Comparison of ENCODE assay signal across 8 cellular contexts in the genomic region with DNA sequence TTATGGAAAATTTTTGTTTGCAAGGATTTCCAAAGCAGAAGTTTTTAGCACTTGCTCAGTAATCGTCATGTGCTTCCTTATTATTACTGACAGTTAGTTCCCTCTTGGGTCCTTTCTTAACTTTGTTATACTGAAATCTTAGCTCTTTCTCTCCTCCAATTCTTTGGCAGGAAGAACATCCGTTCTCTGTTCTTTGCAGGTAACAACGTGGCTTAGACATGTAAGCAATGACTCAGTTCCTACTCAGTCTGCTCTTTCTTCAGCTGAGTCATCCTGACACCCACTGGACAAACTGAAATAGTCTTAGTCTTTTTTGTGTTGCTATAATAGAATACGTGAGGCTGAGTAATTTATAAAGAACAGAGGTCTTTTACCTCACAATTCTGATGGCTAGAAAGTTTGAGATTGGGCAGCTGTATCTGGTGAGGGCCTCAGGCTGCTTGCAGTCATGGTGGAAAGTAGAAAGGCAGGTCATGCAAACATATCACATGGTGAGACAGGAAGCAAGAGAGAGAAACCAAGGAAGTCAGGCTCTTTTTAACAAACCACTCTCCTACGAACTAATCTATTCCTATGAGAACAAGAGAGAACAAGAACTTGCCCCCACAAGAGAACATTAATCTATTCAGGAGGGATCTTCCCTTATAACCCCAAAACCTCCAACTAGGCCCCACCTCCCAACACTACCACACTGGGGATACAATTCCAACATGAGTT. TPM values are rescaled to one million over a fixed set of nuclear protein-coding genes. Genes with fewer than 3 reads are reported as not detected.
A peak's percentile ranks its signal among the peaks of the same experiment; 100 is the strongest.
DNase-seq lines count a peak whose midpoint lies in the region; ATAC-seq lines count a peak whose summit lies in the region.

No MANE protein-coding gene starts in this region.

- peak overlapping the region; percentile 99 for H3K27ac Mint-ChIP-seq in T-helper 1 cell treated with Interleukin-12 subunit alpha and Interleukin-12 subunit beta and Interleukin-4 antibody, amounts not matched to agents 30 μg/mL and 1 μg/mL, for 36 hours
- peak overlapping the region; percentile 90 for H3K27ac Mint-ChIP-seq in central memory CD8-positive, alpha-beta T cell (ENCODE audit: low read depth)

- no peak overlapping the region for H4K8ac ChIP-seq in trophoblast cell (ENCODE audit: low read depth, low read length)

- H2AK5ac ChIP-seq in trophoblast cell (ENCODE audit: low read length) = no peak overlapping the region

- H3K9me3 ChIP-seq in trophoblast cell (ENCODE audit: insufficient read depth, low read depth, low read length) (no peaks in the 10 kb centered on the region), SJCRH30 (replicated peaks) (no peaks in the 10 kb centered on the region)

- H3K18ac ChIP-seq in trophoblast cell (ENCODE audit: low read length) = no peak overlapping the region

- H3K79me1 ChIP-seq in trophoblast cell (ENCODE audit: low read length) = no peaks in the 10 kb centered on the region

- no peak overlapping the region for H3K9ac ChIP-seq in trophoblast cell (ENCODE audit: low read length)

- H3K36me3 ChIP-seq in trophoblast cell (ENCODE audit: control insufficient read depth in 1 of 2, insufficient read depth in 2 of 2, low read length in 2 of 2) (no peaks in the 10 kb centered on the region), SJCRH30 (no peaks in the 10 kb centered on the region)

- H2BK120ac ChIP-seq in trophoblast cell (ENCODE audit: insufficient read depth, low read length, poor library complexity) = no peak overlapping the region

- no peak overlapping the region for H2AFZ ChIP-seq in trophoblast cell (ENCODE audit: insufficient read depth, low read length, poor library complexity)

- H3K27me3 ChIP-seq in trophoblast cell (ENCODE audit: insufficient read depth, low read length) = no peaks in the 10 kb centered on the region
- no peaks in the 10 kb centered on the region for H3K27me3 ChIP-seq in SJCRH30

- no peaks in the 10 kb centered on the region for H3K79me2 ChIP-seq in trophoblast cell (ENCODE audit: control insufficient read depth, insufficient read depth, low read length, poor library complexity)

- no CpG with 5 or more reads among the region's 5 CpGs for WGBS in trophoblast cell (ENCODE audit: extremely low coverage, insufficient coverage, insufficient read length)

- H3K4me1 ChIP-seq in trophoblast cell (ENCODE audit: control insufficient read depth in 1 of 2, insufficient read depth in 2 of 2, low read length in 2 of 2) = no peaks in the 10 kb centered on the region
- no peaks in the 10 kb centered on the region for H3K4me1 ChIP-seq in SJCRH30

- H3K23ac ChIP-seq in trophoblast cell (ENCODE audit: low read length) = no peak overlapping the region

- no peak overlapping the region for H2BK12ac ChIP-seq in trophoblast cell (ENCODE audit: low read length)

- no peak overlapping the region for H2BK5ac ChIP-seq in trophoblast cell (ENCODE audit: low read depth, low read length, poor library complexity)

- H3K4me3 ChIP-seq in trophoblast cell (ENCODE audit: low read depth, low read length) (no peak overlapping the region), SJCRH30 (no peak overlapping the region)

- H3K9me3 Mint-ChIP-seq in T-helper 1 cell treated with Interleukin-12 subunit alpha and Interleukin-12 subunit beta and Interleukin-4 antibody, amounts not matched to agents 30 μg/mL and 1 μg/mL, for 36 hours = peaks cover 32% of the 10 kb centered on the region
- peaks cover 7% of the 10 kb centered on the region for H3K9me3 Mint-ChIP-seq in central memory CD8-positive, alpha-beta T cell

- peaks cover 57% of the 10 kb centered on the region for H3K36me3 Mint-ChIP-seq in T-helper 1 cell treated with Interleukin-12 subunit alpha and Interleukin-12 subunit beta and Interleukin-4 antibody, amounts not matched to agents 30 μg/mL and 1 μg/mL, for 36 hours (ENCODE audit: low read depth)
- peaks cover 1% of the 10 kb centered on the region for H3K36me3 Mint-ChIP-seq in central memory CD8-positive, alpha-beta T cell (ENCODE audit: insufficient read depth)

- DNase-seq in AML-193 (lab: John Stamatoyannopoulos, UW) = peak; percentile 67 to 68
- DNase-seq in central memory CD8-positive, alpha-beta T cell (ENCODE audit: low spot score in 2 of 2) = no peak
- DNase-seq in trophoblast cell = peak; percentile 62 to 83
- no peak for DNase-seq in SJCRH30
- DNase-seq in NCI-H526 treated with DMSO at 0.1 percent for 48 hours (lab: John Stamatoyannopoulos, UW) = no peak

- no peak overlapping the region for H3K4ac ChIP-seq in trophoblast cell (ENCODE audit: low read depth, low read length)

- no peaks in the 10 kb centered on the region for H3K27me3 Mint-ChIP-seq in T-helper 1 cell treated with Interleukin-12 subunit alpha and Interleukin-12 subunit beta and Interleukin-4 antibody, amounts not matched to agents 30 μg/mL and 1 μg/mL, for 36 hours (ENCODE audit: low read depth)
- no peaks in the 10 kb centered on the region for H3K27me3 Mint-ChIP-seq in central memory CD8-positive, alpha-beta T cell

- peaks cover 38% of the 10 kb centered on the region for H3K4me1 Mint-ChIP-seq in T-helper 1 cell treated with Interleukin-12 subunit alpha and Interleukin-12 subunit beta and Interleukin-4 antibody, amounts not matched to agents 30 μg/mL and 1 μg/mL, for 36 hours (ENCODE audit: low read depth)
- peaks cover 42% of the 10 kb centered on the region for H3K4me1 Mint-ChIP-seq in central memory CD8-positive, alpha-beta T cell

- ATAC-seq in GM19351 (IDR thresholded peaks at IDR 0.05; ENCODE audit: unreplicated experiment) = peak; percentile 98
- ATAC-seq in HG03378 (IDR thresholded peaks at IDR 0.05; ENCODE audit: unreplicated experiment) = peak; percentile 97
- ATAC-seq in central memory CD8-positive, alpha-beta T cell (replicated peaks; ENCODE audit: extremely low read depth, poor library complexity, severe bottlenecking) = peak; percentile 92

- H3K14ac ChIP-seq in trophoblast cell (ENCODE audit: low read length) = no peak overlapping the region

- peak overlapping the region; percentile 74 for H3K4me3 Mint-ChIP-seq in T-helper 1 cell treated with Interleukin-12 subunit alpha and Interleukin-12 subunit beta and Interleukin-4 antibody, amounts not matched to agents 30 μg/mL and 1 μg/mL, for 36 hours
- H3K4me3 Mint-ChIP-seq in central memory CD8-positive, alpha-beta T cell = peak overlapping the region; percentile 43

- no peak overlapping the region for H3K27ac ChIP-seq in trophoblast cell (ENCODE audit: low read depth, low read length)
- no peak overlapping the region for H3K27ac ChIP-seq in SJCRH30

- no peak overlapping the region for H4K91ac ChIP-seq in trophoblast cell (ENCODE audit: low read depth, low read length)

- no peak overlapping the region for H3K4me2 ChIP-seq in trophoblast cell (ENCODE audit: low read length)

- no peak overlapping the region for H4K12ac ChIP-seq in trophoblast cell (ENCODE audit: low read depth, low read length)

RNA-seq across cellular contexts. Expression of a gene that starts 49.2 kb away (rescaled TPM):
- polyA plus RNA-seq in trophoblast cell (2013) = not detected in 2 replicates
- not detected in 2 replicates for total RNA-seq in SJCRH30 (2014; rRNA removed; shearing (Covaris generic))

Comparison
In these comparisons a context has a peak if more than half of its experiments do, and no peak if none do; other contexts are left out.
1. DNase-seq: peak in AML-193 (2 of 2) and trophoblast cell (2 of 2); none in central memory CD8-positive, alpha-beta T cell (0 of 2), SJCRH30 (0 of 2) and NCI-H526 treated with DMSO at 0.1 percent for 48 hours (single experiment).
2. Peak in every context shown above with its lines, with median percentiles within 50 percentile points of each other: ATAC-seq.